In the genomic region with DNA sequence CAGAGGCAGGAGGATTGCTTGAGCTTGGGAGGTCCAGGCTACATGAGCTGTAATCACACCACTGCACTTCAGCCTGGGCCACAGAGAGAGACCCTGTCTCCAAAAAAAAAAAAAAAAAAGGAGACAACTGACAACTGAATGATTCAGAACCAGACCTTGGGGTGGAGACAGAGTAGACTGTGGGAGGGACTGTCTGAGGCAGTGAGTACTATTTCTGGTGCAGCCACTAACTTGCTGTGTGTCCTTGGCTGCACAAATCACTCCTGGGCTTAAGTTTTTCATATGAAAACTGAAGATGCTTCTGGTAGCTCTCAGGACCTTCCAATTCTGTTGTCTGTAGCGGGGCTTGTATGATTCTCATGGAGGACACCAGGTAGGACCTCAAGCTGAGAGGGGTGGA, we compare ENCODE assay signal across 21 cellular contexts. TPM values are rescaled to one million over a fixed set of nuclear protein-coding genes. Genes with fewer than 3 reads are reported as not detected.
DNase-seq lines count a peak whose midpoint lies in the region; ATAC-seq, FAIRE-seq and TF ChIP-seq lines count a peak whose summit lies in the region.
"Had no signal": no experiment of that assay in that cellular context is flagged by ENCODE, and none has a peak within 500 bp of the region (broad histone marks: within the 10 kb centered on the region; RNA-seq: fewer than 3 reads in every experiment).

No MANE protein-coding gene starts in this region.

- H4K20me1 ChIP-seq in K562 (replicated peaks; ENCODE audit: control insufficient read depth, insufficient read depth, low read length): no peaks in the 10 kb centered on the region

- H3K36me3 ChIP-seq in CD8-positive, alpha-beta T cell (ENCODE audit: insufficient read depth, low read length): peaks cover 3% of the 10 kb centered on the region
- H3K36me3 ChIP-seq in K562 (ENCODE audit: control insufficient read depth, insufficient read depth, low read length) (peaks cover 29% of the 10 kb centered on the region; the same call in 2 of the 3 replicates), psoas muscle (ENCODE audit: insufficient read depth in 1 of 2, low read depth in 1 of 2) (peaks cover 0 to 64% of the 10 kb centered on the region in 2 donors)

- no peaks in the 10 kb centered on the region for H3K9me3 Mint-ChIP-seq in activated CD4-positive, alpha-beta T cell treated with anti-CD3 and anti-CD28 coated beads for 36 hours (ENCODE audit: low read depth)
- no peaks in the 10 kb centered on the region for H3K9me3 Mint-ChIP-seq in activated CD4-positive, alpha-beta T cell treated with anti-CD3 and anti-CD28 coated beads, Interleukin-2, amount 10 ng/mL, durations not matched to agents 7 days and 5 days
- H3K9me3 Mint-ChIP-seq in CD8-positive, alpha-beta T cell: no peaks in the 10 kb centered on the region
- H3K9me3 Mint-ChIP-seq: CD4-positive, alpha-beta memory T cell had no signal

- TF ChIP-seq EP300 in K562 (IDR thresholded peaks at IDR 0.05; ENCODE audit: low read length): no peak

- H3K4me3 ChIP-seq in CD8-positive, alpha-beta T cell (ENCODE audit: low read depth, low read length): no peak overlapping the region
- H3K4me3 ChIP-seq in K562 (no peak overlapping the region), psoas muscle (no peak overlapping the region)

- CTCF ChIA-PET in activated CD4-positive, alpha-beta T cell treated with anti-CD3 and anti-CD28 coated beads for 36 hours (lab: Charles Lee): interaction anchor here (1.2 kb wide), 1 partner anchor 25 kb away, joined by 4 read pairs; no protein-coding TSS in a partner anchor
- CTCF ChIA-PET in activated CD4-positive, alpha-beta T cell treated with anti-CD3 and anti-CD28 coated beads, Interleukin-2, amount 10 ng/mL, durations not matched to agents 7 days and 5 days (lab: Charles Lee): no interaction called here
- CTCF ChIA-PET in CD8-positive, alpha-beta T cell (lab: Charles Lee): interaction anchor here (1.0 kb wide), 1 partner anchor 34 kb away, joined by 3 read pairs; no protein-coding TSS in a partner anchor
- CTCF ChIA-PET in K562 (lab: Yijun Ruan, JAX; ENCODE audit: low intra/inter-chr PET ratio): no interaction called here

- no peak for TF ChIP-seq CTCF in CD8-positive, alpha-beta T cell (IDR thresholded peaks at IDR 0.05)
- TF ChIP-seq CTCF in K562 (IDR thresholded peaks at IDR 0.05 in 2 of 3, conservative IDR thresholded peaks at IDR 0.05 in 1 of 3; ENCODE audit: insufficient read depth in 2 of 3, low read depth in 1 of 3, low read length in 3 of 3): no peak
- TF ChIP-seq CTCF in psoas muscle (IDR thresholded peaks at IDR 0.05): no peak

- no peak overlapping the region for H3K4me2 ChIP-seq in K562 (ENCODE audit: insufficient read depth, low read length)

- POLR2A ChIA-PET in activated CD4-positive, alpha-beta T cell treated with anti-CD3 and anti-CD28 coated beads for 36 hours (lab: Charles Lee): no interaction called here
- POLR2A ChIA-PET in activated CD4-positive, alpha-beta T cell treated with anti-CD3 and anti-CD28 coated beads, Interleukin-2, amount 10 ng/mL, durations not matched to agents 7 days and 5 days (lab: Charles Lee): no interaction called here
- POLR2A ChIA-PET in CD8-positive, alpha-beta T cell (lab: Charles Lee): no interaction called here
- POLR2A ChIA-PET in K562 (lab: Yijun Ruan, JAX): interaction anchor here (0.6 to 3.2 kb wide), 3 partner anchors 9 to 16 kb away, joined by 3 to 10 read pairs (median 3); no protein-coding TSS in a partner anchor

- no peak overlapping the region for H3K27ac ChIP-seq in CD8-positive, alpha-beta T cell (ENCODE audit: low read depth, low read length)
- no peak overlapping the region for H3K27ac ChIP-seq in K562 (ENCODE audit: extremely low read depth, low read depth, low read length)
- H3K27ac ChIP-seq in psoas muscle: peak overlapping the region; percentile 27

- H3K36me3 Mint-ChIP-seq in activated CD4-positive, alpha-beta T cell treated with anti-CD3 and anti-CD28 coated beads for 36 hours (ENCODE audit: low read depth): peaks cover 4% of the 10 kb centered on the region
- peaks cover 15% of the 10 kb centered on the region for H3K36me3 Mint-ChIP-seq in activated CD4-positive, alpha-beta T cell treated with anti-CD3 and anti-CD28 coated beads, Interleukin-2, amount 10 ng/mL, durations not matched to agents 7 days and 5 days (ENCODE audit: low read depth)
- H3K36me3 Mint-ChIP-seq in CD8-positive, alpha-beta T cell: peaks cover 30% of the 10 kb centered on the region

- H3K27me3 ChIP-seq in CD8-positive, alpha-beta T cell (ENCODE audit: insufficient read depth, low read length): no peaks in the 10 kb centered on the region
- no peaks in the 10 kb centered on the region for H3K27me3 ChIP-seq in K562 (ENCODE audit: control insufficient read depth in 2 of 2, insufficient read depth in 2 of 2, low read length in 2 of 2)
- no peaks in the 10 kb centered on the region for H3K27me3 ChIP-seq in psoas muscle (ENCODE audit: insufficient read depth in 3 of 3, low read length in 2 of 3)

- in situ Hi-C loops in K562 (cut with MboI): no loop called here

- no peak overlapping the region for H3K27ac Mint-ChIP-seq in activated CD4-positive, alpha-beta T cell treated with anti-CD3 and anti-CD28 coated beads for 36 hours
- H3K27ac Mint-ChIP-seq in activated CD4-positive, alpha-beta T cell treated with anti-CD3 and anti-CD28 coated beads, Interleukin-2, amount 10 ng/mL, durations not matched to agents 7 days and 5 days: no peak overlapping the region
- peak overlapping the region; percentile 37 for H3K27ac Mint-ChIP-seq in CD8-positive, alpha-beta T cell

- H3K4me1 ChIP-seq in CD8-positive, alpha-beta T cell (ENCODE audit: insufficient read depth, low read length): no peaks in the 10 kb centered on the region
- peaks cover 0 to 15% of the 10 kb centered on the region in 2 experiments; a peak in 1 of 5 replicates for H3K4me1 ChIP-seq in K562 (replicated peaks in 1 of 2; ENCODE audit: control insufficient read depth in 2 of 2, insufficient read depth in 2 of 2, low read length in 2 of 2)
- peaks cover 20% of the 10 kb centered on the region for H3K4me1 ChIP-seq in psoas muscle

- no TSS peak for BruUV-seq in K562 (replicated peaks; lab: Mats Ljungman, UMichigan)

- no peaks in the 10 kb centered on the region for H3K79me2 ChIP-seq in K562 (ENCODE audit: control insufficient read depth, insufficient read depth, low read length)

- H3K27me3 Mint-ChIP-seq in activated CD4-positive, alpha-beta T cell treated with anti-CD3 and anti-CD28 coated beads for 36 hours: no peaks in the 10 kb centered on the region
- no peaks in the 10 kb centered on the region for H3K27me3 Mint-ChIP-seq in activated CD4-positive, alpha-beta T cell treated with anti-CD3 and anti-CD28 coated beads, Interleukin-2, amount 10 ng/mL, durations not matched to agents 7 days and 5 days
- no peaks in the 10 kb centered on the region for H3K27me3 Mint-ChIP-seq in CD8-positive, alpha-beta T cell (ENCODE audit: low read depth)
- H3K27me3 Mint-ChIP-seq: CD4-positive, alpha-beta memory T cell had no signal

- ATAC-seq in activated CD4-positive, alpha-beta T cell treated with anti-CD3 and anti-CD28 coated beads for 36 hours: peak; percentile 55
- no peak for ATAC-seq in CD8-positive, alpha-beta T cell
- peak; percentile 18; the same call in 1 of the 3 replicates for ATAC-seq in K562
- ATAC-seq in psoas muscle: no peak
- no peak for ATAC-seq in HG03378 (IDR thresholded peaks at IDR 0.05; ENCODE audit: unreplicated experiment)
- ATAC-seq: PC-3 had no signal

- H3K4me1 Mint-ChIP-seq in activated CD4-positive, alpha-beta T cell treated with anti-CD3 and anti-CD28 coated beads for 36 hours: no peaks in the 10 kb centered on the region
- H3K4me1 Mint-ChIP-seq in activated CD4-positive, alpha-beta T cell treated with anti-CD3 and anti-CD28 coated beads, Interleukin-2, amount 10 ng/mL, durations not matched to agents 7 days and 5 days: no peaks in the 10 kb centered on the region
- peaks cover 4% of the 10 kb centered on the region for H3K4me1 Mint-ChIP-seq in CD8-positive, alpha-beta T cell (ENCODE audit: low read depth)

- H3K4me3 Mint-ChIP-seq in activated CD4-positive, alpha-beta T cell treated with anti-CD3 and anti-CD28 coated beads for 36 hours: no peak overlapping the region
- H3K4me3 Mint-ChIP-seq in activated CD4-positive, alpha-beta T cell treated with anti-CD3 and anti-CD28 coated beads, Interleukin-2, amount 10 ng/mL, durations not matched to agents 7 days and 5 days: no peak overlapping the region
- no peak overlapping the region for H3K4me3 Mint-ChIP-seq in CD8-positive, alpha-beta T cell
- H3K4me3 Mint-ChIP-seq: CD4-positive, alpha-beta memory T cell had no signal

- H2AFZ ChIP-seq in K562 (ENCODE audit: low read depth, low read length): no peak overlapping the region

- intact Hi-C loops in activated CD4-positive, alpha-beta T cell treated with anti-CD3 and anti-CD28 coated beads for 36 hours (cut with DNase I, micrococcal nuclease): no loop called here
- intact Hi-C loops in CD8-positive, alpha-beta T cell (cut with DNase I, micrococcal nuclease): no loop called here
- intact Hi-C loops in K562 (cut with micrococcal nuclease): no loop called here
- intact Hi-C loops in psoas muscle (cut with DNase I): no loop called here

- DNase-seq in activated CD4-positive, alpha-beta T cell treated with anti-CD3 and anti-CD28 coated beads for 36 hours: no peak
- no peak for DNase-seq in activated CD4-positive, alpha-beta T cell treated with anti-CD3 and anti-CD28 coated beads, Interleukin-2, amount 10 ng/mL, durations not matched to agents 7 days and 5 days
- no peak for DNase-seq in CD8-positive, alpha-beta T cell
- DNase-seq in K562 (ENCODE audit: extremely low read depth in 1 of 4, low spot score in 3 of 4) (no peak), psoas muscle (peak in 1 of 2 donors; percentile 10), Ammon's horn (ENCODE audit: low spot score) (no peak)
- DNase-seq in stimulated activated CD4-positive, alpha-beta T cell treated with anti-CD3 and anti-CD28 coated beads, Interleukin-2, amount 100 ng/mL, for 24 hours: no peak
- DNase-seq: 8988T; Calu3; CD4-positive, alpha-beta memory T cell; GOT3; NCI-H1417; NCI-H187 treated with DMSO at 0.1 percent for 48 hours; NCI-H345; NCI-H526; PC-3 had no signal

- no peak for TF ChIP-seq POLR2A in K562 (conservative IDR thresholded peaks at IDR 0.05)

- FAIRE-seq in K562 (lab: Jason Lieb, UNC): peak; percentile 59
- FAIRE-seq: GM12892, GM18507 had no signal

- no peaks in the 10 kb centered on the region for H3K9me1 ChIP-seq in K562 (ENCODE audit: control insufficient read depth, insufficient read depth, low read length)

- H3K9ac ChIP-seq in K562 (ENCODE audit: insufficient read depth in 1 of 2, low read depth in 2 of 2, low read length in 2 of 2): no peak overlapping the region

- no peak for TF ChIP-seq RAD21 in K562 (CRISPR knock-in tag; conservative IDR thresholded peaks at IDR 0.05 in 1 of 2, IDR thresholded peaks at IDR 0.05 in 1 of 2)

- 87% methylated on average over 1 of the region's 1 CpG for WGBS in K562 (ENCODE audit: insufficient coverage, low coverage, missing lambda C conversion rate)
- WGBS in psoas muscle, 3 donors: 97 to 100% (median 100%) methylated on average over 1 of the region's 1 CpG

- H3K9me3 ChIP-seq in CD8-positive, alpha-beta T cell (ENCODE audit: low read length): no peaks in the 10 kb centered on the region
- H3K9me3 ChIP-seq in K562 (replicated peaks; ENCODE audit: control insufficient read depth, insufficient read depth, low read depth, low read length): no peaks in the 10 kb centered on the region
- H3K9me3 ChIP-seq in psoas muscle: no peaks in the 10 kb centered on the region

RNA-seq across cellular contexts. Expression of gene ASB16, which starts 5.8 kb away (rescaled TPM):
- total RNA-seq in activated CD4-positive, alpha-beta T cell treated with anti-CD3 and anti-CD28 coated beads for 36 hours: under 1 TPM; 0.14 TPM
- total RNA-seq in activated CD4-positive, alpha-beta T cell treated with anti-CD3 and anti-CD28 coated beads, Interleukin-2, amount 10 ng/mL, durations not matched to agents 7 days and 5 days: under 1 TPM in 1 of 2 experiments, not detected in 1; 0.30 TPM
- total RNA-seq in CD8-positive, alpha-beta T cell: not detected
- 0.44 TPM in 1 of 2 replicates, not detected in the other for total RNA-seq in K562 (2011; cell fraction: chromatin; rRNA removed; ENCODE audit: low replicate concordance)
- total RNA-seq in K562 (2011; cell fraction: nucleolus; rRNA removed): 0.33 and 0.39 TPM in 2 replicates
- total RNA-seq in K562 (2011; cell fraction: nucleoplasm; rRNA removed): 0.31 TPM in 1 of 2 replicates, not detected in the other
- total RNA-seq in K562 (2014; rRNA removed) (not detected in 2 replicates), K562 (2014; rRNA removed; fragmentation: Illumina TruSeq; extraction: Trizol) (not detected in 2 replicates), K562 (2015; rRNA removed; fragmentation: Illumina TruSeq; extraction: Trizol) (not detected in 2 replicates), K562 (2021) (not detected in 2 replicates), psoas muscle (10 to 100 TPM; 17.0 to 43.4 (median 26.1) TPM)
- polyA plus RNA-seq in K562 (2011; rRNA removed) (0.07 and 0.14 TPM in 2 replicates), K562 (2014; fragmentation: Illumina TruSeq; extraction: Trizol) (not detected in 2 replicates), K562 (2014; fragmentation: Nextera tagmentation; extraction: Ambion mirVana) (under 1 TPM in 1 of 2 experiments, not detected in 1; 0.03 TPM), K562 (2014; rRNA removed) (0.23 TPM in 1 of 2 replicates, not detected in the other), psoas muscle (10 to 100 TPM in 1 of 3 donors, 1 to 10 TPM in 2; 1.1 to 16.5 (median 9.9) TPM)
- 0.03 and 0.04 TPM in 2 replicates for polyA plus RNA-seq in K562 (2011; cell fraction: cytosol; rRNA removed)
- polyA plus RNA-seq in K562 (2011; cell fraction: nucleus; rRNA removed): 0.07 and 0.24 TPM in 2 replicates
- polyA plus RNA-seq in K562 (2012): 1.0 and 1.8 TPM in 2 replicates
- not detected in 2 replicates for polyA minus RNA-seq in K562 (2011; rRNA and poly(A)+ RNA removed)
- polyA minus RNA-seq in K562 (2011; cell fraction: cytosol; rRNA and poly(A)+ RNA removed): not detected in 2 replicates
- polyA minus RNA-seq in K562 (2011; cell fraction: nucleus; rRNA and poly(A)+ RNA removed): not detected in 2 replicates
- total RNA-seq: CD4-positive, alpha-beta memory T cell had no signal
- polyA plus RNA-seq: AG04450, BJ had no signal

RNA-seq across cellular contexts. Expression of gene TMUB2, which starts 10.5 kb away (rescaled TPM):
- total RNA-seq in activated CD4-positive, alpha-beta T cell treated with anti-CD3 and anti-CD28 coated beads for 36 hours: 10 to 100 TPM; 19.8 to 20.3 TPM
- 10 to 100 TPM; 36.6 to 37.1 TPM for total RNA-seq in activated CD4-positive, alpha-beta T cell treated with anti-CD3 and anti-CD28 coated beads, Interleukin-2, amount 10 ng/mL, durations not matched to agents 7 days and 5 days
- total RNA-seq in CD8-positive, alpha-beta T cell: 10 to 100 TPM; 43.2 to 43.8 TPM
- 38.1 and 99.8 TPM in 2 replicates for total RNA-seq in K562 (2011; cell fraction: chromatin; rRNA removed; ENCODE audit: low replicate concordance)
- 73.8 and 91.2 TPM in 2 replicates for total RNA-seq in K562 (2011; cell fraction: nucleolus; rRNA removed)
- 60.6 and 66.9 TPM in 2 replicates for total RNA-seq in K562 (2011; cell fraction: nucleoplasm; rRNA removed)
- total RNA-seq in K562 (2014; rRNA removed) (16.3 and 25.4 TPM in 2 replicates), K562 (2014; rRNA removed; fragmentation: Illumina TruSeq; extraction: Trizol) (8.4 and 9.7 TPM in 2 replicates), K562 (2015; rRNA removed; fragmentation: Illumina TruSeq; extraction: Trizol) (15.6 and 15.8 TPM in 2 replicates), K562 (2021) (20.3 and 21.1 TPM in 2 replicates), psoas muscle (10 to 100 TPM; 14.1 to 20.9 (median 20.3) TPM)
- polyA plus RNA-seq in K562 (2011; rRNA removed) (24.1 and 29.5 TPM in 2 replicates), K562 (2014; fragmentation: Illumina TruSeq; extraction: Trizol) (24.0 and 26.8 TPM in 2 replicates), K562 (2014; fragmentation: Nextera tagmentation; extraction: Ambion mirVana) (1 to 10 TPM; 4.1 to 6.2 TPM), K562 (2014; rRNA removed) (27.3 and 29.8 TPM in 2 replicates), psoas muscle (10 to 100 TPM; 22.8 to 44.4 (median 34.7) TPM)
- 31.6 and 38.9 TPM in 2 replicates for polyA plus RNA-seq in K562 (2011; cell fraction: cytosol; rRNA removed)
- 115 and 122 TPM in 2 replicates for polyA plus RNA-seq in K562 (2011; cell fraction: nucleus; rRNA removed)
- 20.3 and 28.3 TPM in 2 replicates for polyA plus RNA-seq in K562 (2012)
- 10.3 and 12.0 TPM in 2 replicates for polyA minus RNA-seq in K562 (2011; rRNA and poly(A)+ RNA removed)
- 7.9 and 10.4 TPM in 2 replicates for polyA minus RNA-seq in K562 (2011; cell fraction: cytosol; rRNA and poly(A)+ RNA removed)
- polyA minus RNA-seq in K562 (2011; cell fraction: nucleus; rRNA and poly(A)+ RNA removed): 13.3 and 18.0 TPM in 2 replicates

RNA-seq across cellular contexts. Expression of gene ATXN7L3, which starts 23.4 kb away (rescaled TPM):
- total RNA-seq in activated CD4-positive, alpha-beta T cell treated with anti-CD3 and anti-CD28 coated beads for 36 hours: 10 to 100 TPM; 66.3 to 70.6 TPM
- 100 to 1,000 TPM; 110 to 112 TPM for total RNA-seq in activated CD4-positive, alpha-beta T cell treated with anti-CD3 and anti-CD28 coated beads, Interleukin-2, amount 10 ng/mL, durations not matched to agents 7 days and 5 days
- 10 to 100 TPM; 85.5 to 85.7 TPM for total RNA-seq in CD8-positive, alpha-beta T cell
- 51.6 and 129 TPM in 2 replicates for total RNA-seq in K562 (2011; cell fraction: chromatin; rRNA removed; ENCODE audit: low replicate concordance)
- total RNA-seq in K562 (2011; cell fraction: nucleolus; rRNA removed): 62.6 and 75.4 TPM in 2 replicates
- total RNA-seq in K562 (2011; cell fraction: nucleoplasm; rRNA removed): 53.1 and 57.1 TPM in 2 replicates
- total RNA-seq in K562 (2014; rRNA removed) (37.9 and 39.0 TPM in 2 replicates), K562 (2014; rRNA removed; fragmentation: Illumina TruSeq; extraction: Trizol) (22.7 and 23.9 TPM in 2 replicates), K562 (2015; rRNA removed; fragmentation: Illumina TruSeq; extraction: Trizol) (30.5 and 30.9 TPM in 2 replicates), K562 (2021) (56.4 and 66.1 TPM in 2 replicates), psoas muscle (10 to 100 TPM; 25.6 to 42.6 (median 38.8) TPM)
- polyA plus RNA-seq in K562 (2011; rRNA removed) (31.5 and 33.2 TPM in 2 replicates), K562 (2014; fragmentation: Illumina TruSeq; extraction: Trizol) (39.1 and 39.4 TPM in 2 replicates), K562 (2014; fragmentation: Nextera tagmentation; extraction: Ambion mirVana) (under 1 TPM; 0.62 to 0.90 TPM), K562 (2014; rRNA removed) (34.9 and 45.5 TPM in 2 replicates), psoas muscle (10 to 100 TPM; 20.4 to 35.1 (median 21.8) TPM)
- 36.0 and 37.1 TPM in 2 replicates for polyA plus RNA-seq in K562 (2011; cell fraction: cytosol; rRNA removed)
- 79.2 and 91.4 TPM in 2 replicates for polyA plus RNA-seq in K562 (2011; cell fraction: nucleus; rRNA removed)
- polyA plus RNA-seq in K562 (2012): 32.1 and 40.8 TPM in 2 replicates
- 42.8 and 44.3 TPM in 2 replicates for polyA minus RNA-seq in K562 (2011; rRNA and poly(A)+ RNA removed)
- polyA minus RNA-seq in K562 (2011; cell fraction: cytosol; rRNA and poly(A)+ RNA removed): 17.8 and 23.8 TPM in 2 replicates
- 35.0 and 46.0 TPM in 2 replicates for polyA minus RNA-seq in K562 (2011; cell fraction: nucleus; rRNA and poly(A)+ RNA removed)

RNA-seq across cellular contexts. Expression of gene HROB, which starts 34.5 kb away (rescaled TPM):
- total RNA-seq in activated CD4-positive, alpha-beta T cell treated with anti-CD3 and anti-CD28 coated beads for 36 hours: 10 to 100 TPM; 17.1 to 23.3 TPM
- total RNA-seq in activated CD4-positive, alpha-beta T cell treated with anti-CD3 and anti-CD28 coated beads, Interleukin-2, amount 10 ng/mL, durations not matched to agents 7 days and 5 days: 10 to 100 TPM; 15.1 to 16.4 TPM
- 1 to 10 TPM; 4.0 to 4.9 TPM for total RNA-seq in CD8-positive, alpha-beta T cell
- 57.8 and 130 TPM in 2 replicates for total RNA-seq in K562 (2011; cell fraction: chromatin; rRNA removed; ENCODE audit: low replicate concordance)
- total RNA-seq in K562 (2011; cell fraction: nucleolus; rRNA removed): 60.3 and 68.5 TPM in 2 replicates
- 45.9 and 50.4 TPM in 2 replicates for total RNA-seq in K562 (2011; cell fraction: nucleoplasm; rRNA removed)
- total RNA-seq in K562 (2014; rRNA removed) (10.4 and 15.0 TPM in 2 replicates), K562 (2014; rRNA removed; fragmentation: Illumina TruSeq; extraction: Trizol) (7.1 and 9.3 TPM in 2 replicates), K562 (2015; rRNA removed; fragmentation: Illumina TruSeq; extraction: Trizol) (9.6 and 9.8 TPM in 2 replicates), K562 (2021) (17.5 and 20.1 TPM in 2 replicates), psoas muscle (1 to 10 TPM in 1 of 4 donors, under 1 TPM in 3; 0.25 to 1.1 (median 0.39) TPM)
- polyA plus RNA-seq in K562 (2011; rRNA removed) (11.9 and 25.9 TPM in 2 replicates), K562 (2014; fragmentation: Illumina TruSeq; extraction: Trizol) (18.9 and 19.5 TPM in 2 replicates), K562 (2014; fragmentation: Nextera tagmentation; extraction: Ambion mirVana) (1 to 10 TPM; 6.6 to 6.7 TPM), K562 (2014; rRNA removed) (10.6 and 13.5 TPM in 2 replicates), psoas muscle (under 1 TPM; 0.53 to 0.77 (median 0.65) TPM)
- 22.0 and 24.6 TPM in 2 replicates for polyA plus RNA-seq in K562 (2011; cell fraction: cytosol; rRNA removed)
- 34.5 and 44.9 TPM in 2 replicates for polyA plus RNA-seq in K562 (2011; cell fraction: nucleus; rRNA removed)
- polyA plus RNA-seq in K562 (2012): 11.8 and 18.1 TPM in 2 replicates
- 21.5 and 22.0 TPM in 2 replicates for polyA minus RNA-seq in K562 (2011; rRNA and poly(A)+ RNA removed)
- polyA minus RNA-seq in K562 (2011; cell fraction: cytosol; rRNA and poly(A)+ RNA removed): 15.9 and 16.5 TPM in 2 replicates
- 10.0 and 13.3 TPM in 2 replicates for polyA minus RNA-seq in K562 (2011; cell fraction: nucleus; rRNA and poly(A)+ RNA removed)

RNA-seq across cellular contexts. Expression of gene UBTF, which starts 43.2 kb away (rescaled TPM):
- total RNA-seq in activated CD4-positive, alpha-beta T cell treated with anti-CD3 and anti-CD28 coated beads for 36 hours: 100 to 1,000 TPM; 127 to 162 TPM
- 100 to 1,000 TPM; 186 to 195 TPM for total RNA-seq in activated CD4-positive, alpha-beta T cell treated with anti-CD3 and anti-CD28 coated beads, Interleukin-2, amount 10 ng/mL, durations not matched to agents 7 days and 5 days
- total RNA-seq in CD8-positive, alpha-beta T cell: 100 to 1,000 TPM; 151 to 155 TPM
- total RNA-seq in K562 (2011; cell fraction: chromatin; rRNA removed; ENCODE audit: low replicate concordance): 89.5 and 158 TPM in 2 replicates
- total RNA-seq in K562 (2011; cell fraction: nucleolus; rRNA removed): 66.7 and 67.4 TPM in 2 replicates
- 88.9 and 94.8 TPM in 2 replicates for total RNA-seq in K562 (2011; cell fraction: nucleoplasm; rRNA removed)
- total RNA-seq in K562 (2014; rRNA removed) (107 and 113 TPM in 2 replicates), K562 (2014; rRNA removed; fragmentation: Illumina TruSeq; extraction: Trizol) (50.3 and 53.8 TPM in 2 replicates), K562 (2015; rRNA removed; fragmentation: Illumina TruSeq; extraction: Trizol) (85.8 and 86.3 TPM in 2 replicates), K562 (2021) (90.1 and 93.9 TPM in 2 replicates), psoas muscle (10 to 100 TPM; 42.3 to 67.5 (median 49.9) TPM)
- polyA plus RNA-seq in K562 (2011; rRNA removed) (28.5 and 31.4 TPM in 2 replicates), K562 (2014; fragmentation: Illumina TruSeq; extraction: Trizol) (96.5 and 110 TPM in 2 replicates), K562 (2014; fragmentation: Nextera tagmentation; extraction: Ambion mirVana) (1 to 10 TPM; 1.2 to 1.5 TPM), K562 (2014; rRNA removed) (75.8 and 83.6 TPM in 2 replicates), psoas muscle (10 to 100 TPM; 36.0 to 49.4 (median 36.1) TPM)
- 15.1 and 15.4 TPM in 2 replicates for polyA plus RNA-seq in K562 (2011; cell fraction: cytosol; rRNA removed)
- 56.9 and 86.7 TPM in 2 replicates for polyA plus RNA-seq in K562 (2011; cell fraction: nucleus; rRNA removed)
- polyA plus RNA-seq in K562 (2012): 61.3 and 68.3 TPM in 2 replicates
- 30.2 and 35.1 TPM in 2 replicates for polyA minus RNA-seq in K562 (2011; rRNA and poly(A)+ RNA removed)
- 21.8 and 22.2 TPM in 2 replicates for polyA minus RNA-seq in K562 (2011; cell fraction: cytosol; rRNA and poly(A)+ RNA removed)
- 34.5 and 53.5 TPM in 2 replicates for polyA minus RNA-seq in K562 (2011; cell fraction: nucleus; rRNA and poly(A)+ RNA removed)

Comparison
In these comparisons a context has a peak if more than half of its experiments do, and no peak if none do; other contexts are left out.
1. CTCF ChIA-PET loops: an anchor here in activated CD4-positive, alpha-beta T cell treated with anti-CD3 and anti-CD28 coated beads for 36 hours (1.2 kb wide) and CD8-positive, alpha-beta T cell (1.0 kb wide); none called in activated CD4-positive, alpha-beta T cell treated with anti-CD3 and anti-CD28 coated beads, Interleukin-2, amount 10 ng/mL, durations not matched to agents 7 days and 5 days and K562.
2. ATAC-seq: peak in activated CD4-positive, alpha-beta T cell treated with anti-CD3 and anti-CD28 coated beads for 36 hours (single experiment) and K562 (single experiment); none in CD8-positive, alpha-beta T cell (single experiment), psoas muscle (0 of 4) and HG03378 (single experiment).
3. RNA of gene ASB16, which starts 5.8 kb away (total RNA-seq): 17.0 to 43.4 TPM in psoas muscle; 0.30 TPM in activated CD4-positive, alpha-beta T cell treated with anti-CD3 and anti-CD28 coated beads, Interleukin-2, amount 10 ng/mL, durations not matched to agents 7 days and 5 days, 0.14 TPM in activated CD4-positive, alpha-beta T cell treated with anti-CD3 and anti-CD28 coated beads for 36 hours, not detected in CD8-positive, alpha-beta T cell and 0.31 to 0.44 TPM in K562; every median in the first group is over 10 times any median in the second.